Comparison of ENCODE assay signal across 25 cellular contexts in the genomic region with DNA sequence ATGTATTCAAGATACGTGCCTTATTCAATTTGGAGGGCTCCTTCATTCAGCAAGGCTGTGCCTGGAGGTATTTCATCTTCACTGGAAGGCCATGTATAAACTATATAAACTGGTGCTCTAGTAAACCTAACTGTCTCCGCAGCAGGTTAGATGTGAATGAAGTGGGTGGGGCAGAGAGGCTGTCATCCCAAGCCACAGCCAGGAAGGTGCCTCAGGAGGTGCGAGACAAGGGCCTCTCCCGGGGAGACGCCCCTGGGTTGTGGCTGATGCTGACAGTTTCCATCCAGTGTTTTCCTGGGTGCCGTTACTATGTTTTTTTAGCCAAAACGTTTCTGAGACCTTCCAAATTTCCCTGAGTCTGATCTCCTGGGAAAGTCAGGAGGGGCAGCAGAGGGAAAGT.
"Had no signal": no experiment of that assay in that cellular context is flagged by ENCODE, and none has a peak within 500 bp of the region (broad histone marks: within the 10 kb centered on the region; RNA-seq: fewer than 3 reads in every experiment).

No MANE protein-coding gene starts in this region.

- H3K27ac Mint-ChIP-seq: activated CD4-positive, alpha-beta memory T cell treated with anti-CD3 and anti-CD28 coated beads for 36 hours; activated T-cell treated with anti-CD3 and anti-CD28 coated beads, Interleukin-2, amount 50 U/mL, for 24 hours; naive B cell; progenitor cell of endocrine pancreas; stimulated activated effector memory CD8-positive, alpha-beta T cell treated with anti-CD3 and anti-CD28 coated beads, Interleukin-12 subunit alpha, Interleukin-12 subunit beta, amount 100 ng/mL, for 72 hours had no signal

- H3K4me3 ChIP-seq: gastroesophageal sphincter, hepatocyte, left ventricle myocardium inferior, lung, ovary, skin epidermis, thoracic aorta, uterus had no signal

- H3K79me2 ChIP-seq: hepatocyte had no signal

- H3K27me3 Mint-ChIP-seq: activated CD4-positive, alpha-beta memory T cell treated with anti-CD3 and anti-CD28 coated beads for 36 hours; activated T-cell treated with anti-CD3 and anti-CD28 coated beads, Interleukin-2, amount 50 U/mL, for 24 hours; naive B cell; stimulated activated naive CD8-positive, alpha-beta T cell treated with anti-CD3 and anti-CD28 coated beads, Interleukin-15, Interleukin-2, amounts not matched to agents 100 ng/mL and 50 ng/mL, for 24 hours had no signal

- H3K27ac ChIP-seq: epithelial cell of prostate, gastroesophageal sphincter, hepatocyte, left ventricle myocardium inferior, ovary, thoracic aorta, uterus, VCaP had no signal

- H3K36me3 Mint-ChIP-seq: activated CD4-positive, alpha-beta memory T cell treated with anti-CD3 and anti-CD28 coated beads for 36 hours; naive B cell; stimulated activated effector memory CD8-positive, alpha-beta T cell treated with anti-CD3 and anti-CD28 coated beads, Interleukin-12 subunit alpha, Interleukin-12 subunit beta, amount 100 ng/mL, for 72 hours had no signal

- H3K36me3 ChIP-seq: gastroesophageal sphincter, left ventricle myocardium inferior, ovary, thoracic aorta, uterus had no signal

- H3K4me2 ChIP-seq: hepatocyte had no signal

- H3K9me3 Mint-ChIP-seq: activated CD4-positive, alpha-beta memory T cell treated with anti-CD3 and anti-CD28 coated beads for 36 hours; activated T-cell treated with anti-CD3 and anti-CD28 coated beads, Interleukin-2, amount 50 U/mL, for 24 hours; naive B cell; nephron progenitor cell; stimulated activated effector memory CD8-positive, alpha-beta T cell treated with anti-CD3 and anti-CD28 coated beads, Interleukin-12 subunit alpha, Interleukin-12 subunit beta, amount 100 ng/mL, for 72 hours; stimulated activated naive CD8-positive, alpha-beta T cell treated with anti-CD3 and anti-CD28 coated beads, Interleukin-15, Interleukin-2, amounts not matched to agents 100 ng/mL and 50 ng/mL, for 24 hours had no signal

- DNase-seq: activated CD4-positive, alpha-beta memory T cell treated with anti-CD3 and anti-CD28 coated beads for 36 hours; activated CD4-positive, alpha-beta T cell treated with anti-CD3 and anti-CD28 coated beads for 4 hours; activated CD8-positive, alpha-beta memory T cell treated with anti-CD3 and anti-CD28 coated beads, Interleukin-2, amount 50 U/mL, for 48 hours; activated gamma-delta T cell treated with Interleukin-2 at 50 U/mL for 16 hours; activated naive CD4-positive, alpha-beta T cell treated with anti-CD3 and anti-CD28 coated beads, Interleukin-2, amount 50 U/mL, for 16 hours; activated T-cell treated with anti-CD3 and anti-CD28 coated beads, Interleukin-2, amount 50 U/mL, for 24 hours; amniotic stem cell; dermis blood vessel endothelial cell; effector CD4-positive, alpha-beta T cell; left ventricle myocardium inferior; naive B cell; nephron progenitor cell; ovary; stimulated activated CD4-positive, alpha-beta T cell treated with anti-CD3 and anti-CD28 coated beads, Interleukin-4, amount 100 ng/mL, for 24 hours; uterus had no signal

- H3K27me3 ChIP-seq: gastroesophageal sphincter, hepatocyte, ovary, uterus had no signal

- ATAC-seq: gastroesophageal sphincter; stimulated activated effector memory CD8-positive, alpha-beta T cell treated with anti-CD3 and anti-CD28 coated beads, Interleukin-12 subunit alpha, Interleukin-12 subunit beta, amount 100 ng/mL, for 72 hours had no signal

- H3K9me3 ChIP-seq: gastroesophageal sphincter, left ventricle myocardium inferior, ovary, thoracic aorta, uterus had no signal

- H3K4me1 Mint-ChIP-seq: naive B cell; stimulated activated effector memory CD8-positive, alpha-beta T cell treated with anti-CD3 and anti-CD28 coated beads, Interleukin-12 subunit alpha, Interleukin-12 subunit beta, amount 100 ng/mL, for 72 hours had no signal

- H2AFZ ChIP-seq: hepatocyte had no signal

- H3K4me3 Mint-ChIP-seq: activated CD4-positive, alpha-beta memory T cell treated with anti-CD3 and anti-CD28 coated beads for 36 hours; activated T-cell treated with anti-CD3 and anti-CD28 coated beads, Interleukin-2, amount 50 U/mL, for 24 hours; nephron progenitor cell; stimulated activated effector memory CD8-positive, alpha-beta T cell treated with anti-CD3 and anti-CD28 coated beads, Interleukin-12 subunit alpha, Interleukin-12 subunit beta, amount 100 ng/mL, for 72 hours; stimulated activated naive CD8-positive, alpha-beta T cell treated with anti-CD3 and anti-CD28 coated beads, Interleukin-15, Interleukin-2, amounts not matched to agents 100 ng/mL and 50 ng/mL, for 24 hours had no signal

- H3K4me1 ChIP-seq: gastroesophageal sphincter, left ventricle myocardium inferior, uterus had no signal
